10 cellular contexts compared by ENCODE assay signal in the genomic region with DNA sequence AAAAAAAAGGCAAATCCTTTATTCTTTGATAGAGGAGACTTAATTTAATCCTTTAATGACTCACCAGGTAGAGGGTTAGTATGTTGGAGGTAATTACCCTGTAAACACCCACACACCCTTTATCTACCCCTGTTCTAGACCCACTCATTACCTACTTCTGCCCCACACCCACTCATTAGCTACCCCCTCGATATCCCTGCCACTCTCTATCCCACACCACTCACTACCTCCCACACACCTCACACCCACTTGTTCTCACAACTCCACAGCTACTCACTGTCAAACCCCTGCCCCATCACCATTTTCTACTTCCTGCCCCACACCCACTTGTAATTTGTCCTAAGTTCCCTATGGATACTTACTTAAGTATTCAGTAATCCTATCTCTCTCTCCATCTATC.
"Had no signal": no experiment of that assay in that cellular context is flagged by ENCODE, and none has a peak within 500 bp of the region (broad histone marks: within the 10 kb centered on the region; RNA-seq: fewer than 3 reads in every experiment).

No MANE protein-coding gene starts in this region.

- ATAC-seq: K562 had no signal

- H3K4me3 ChIP-seq: GM23248, K562 had no signal

- DNase-seq: GM23248, GOT3, H9, HCEC 1CT, HFFc6, IMR-90, KG1 had no signal

- FAIRE-seq: H54, HTR-8/SVneo, K562 had no signal

- H3K27ac ChIP-seq: GM23248 had no signal

- H3K9ac ChIP-seq: GM23248 had no signal

- H2AFZ ChIP-seq: GM23248 had no signal
